In genomic region chr5:31967461-31967860, GRCh38 we compare ENCODE assay signal across 22 cellular contexts.
"Had no signal": no experiment of that assay in that cellular context is flagged by ENCODE, and none has a peak within 500 bp of the region (broad histone marks: within the 10 kb centered on the region; RNA-seq: fewer than 3 reads in every experiment).

No MANE protein-coding gene starts in this region.

- DNase-seq: hippocampal formation; kidney; left colon; left lung; lower lobe of right lung; mammary epithelial cell; mesenchymal stem cell; naive thymus-derived CD8-positive, alpha-beta T cell; occipital lobe; ovary; right cardiac atrium; stimulated activated CD4-positive, alpha-beta T cell treated with anti-CD3 and anti-CD28 coated beads, Interleukin-12 subunit alpha, Interleukin-12 subunit beta, amount 100 ng/mL, for 4 hours; stimulated activated CD4-positive, alpha-beta T cell treated with anti-CD3 and anti-CD28 coated beads, Interleukin-15, amount 100 ng/mL, for 24 hours; stimulated activated CD4-positive, alpha-beta T cell treated with anti-CD3 and anti-CD28 coated beads, Interleukin-2, amount 100 ng/mL, for 24 hours; stimulated activated CD4-positive, alpha-beta T cell treated with anti-CD3 and anti-CD28 coated beads, Interleukin-4, amount 100 ng/mL, for 1 hour; stimulated activated naive B cell treated with anti-CD40 and anti-IgM and Interleukin-4, amounts not matched to agents 10 μg/mL and 1 μg/mL and 100 μg/mL, for 72 hours; substantia nigra; uterus had no signal

- H3K36me3 ChIP-seq: left lung, lower lobe of right lung, neutrophil, ovary, tibial nerve, uterus had no signal

- ATAC-seq: left colon; left lung; lower lobe of right lung; naive thymus-derived CD8-positive, alpha-beta T cell; right cardiac atrium; sciatic nerve; stimulated activated naive B cell treated with anti-CD40 and anti-IgM and Interleukin-4, amounts not matched to agents 10 μg/mL and 1 μg/mL and 100 μg/mL, for 72 hours had no signal

- H3K27me3 ChIP-seq: left lung, neutrophil, ovary, tibial nerve, uterus had no signal

- H3K9me3 ChIP-seq: left lung, lower lobe of right lung, neutrophil, ovary, tibial nerve, uterus had no signal

- H3K27ac ChIP-seq: left lung, lower lobe of right lung, neutrophil, tibial nerve, uterus had no signal

- H3K4me3 ChIP-seq: left lung, lower lobe of right lung, ovary, skin epidermis, tibial nerve, uterus had no signal

- FAIRE-seq: kidney had no signal
